Comparison of ENCODE assay signal across 9 cellular contexts in genomic region chr11:18046116-18046777, GRCh38. TPM values are rescaled to one million over a fixed set of nuclear protein-coding genes. Genes with fewer than 3 reads are reported as not detected.
DNase-seq lines count a peak whose midpoint lies in the region; TF ChIP-seq lines count a peak whose summit lies in the region.
"Had no signal": no experiment of that assay in that cellular context is flagged by ENCODE, and none has a peak within 500 bp of the region (broad histone marks: within the 10 kb centered on the region; RNA-seq: fewer than 3 reads in every experiment).

Gene TPH1, minus strand, starts transcription at chr11:18046269. Its CDS starts 5,507 bp downstream, at chr11:18040762.

- intact Hi-C loops in mammary epithelial cell (cut with micrococcal nuclease) = no loop called here

- no peak within 1 kb of the TSS for H3K9ac ChIP-seq in mammary epithelial cell (ENCODE audit: insufficient read depth, low read length)

- peaks cover 70% of the 10 kb centered on the region for H3K27me3 Mint-ChIP-seq in type B pancreatic cell

- H3K27ac ChIP-seq in mammary epithelial cell (ENCODE audit: insufficient read depth, low read depth, low read length) = no peak within 1 kb of the TSS

- H3K36me3 ChIP-seq in mammary epithelial cell (ENCODE audit: insufficient read depth, low read length) = no peaks in the 10 kb centered on the region

- H3K4me1 Mint-ChIP-seq in type B pancreatic cell (ENCODE audit: unreplicated experiment) = no peaks in the 10 kb centered on the region

- peak; percentile 81 for DNase-seq in NCI-H82 (lab: John Stamatoyannopoulos, UW)
- DNase-seq in NCI-H82 treated with DMSO at 0.1 percent for 48 hours (lab: John Stamatoyannopoulos, UW; ENCODE audit: unreplicated experiment) = no peak
- peak; percentile 76 for DNase-seq in mammary epithelial cell
- peak; percentile 2 for DNase-seq in kidney glomerular epithelial cell (lab: John Stamatoyannopoulos, UW)
- DNase-seq in type B pancreatic cell (ENCODE audit: extremely low spot score, unreplicated experiment) = peak; percentile 69
- DNase-seq in NCI-H1092 treated with DMSO at 0.1 percent for 48 hours (lab: John Stamatoyannopoulos, UW) = no peak
- no peak for DNase-seq in GM19238 (ENCODE audit: insufficient read length, low spot score)
- no peak for DNase-seq in CD1c-positive myeloid dendritic cell (ENCODE audit: extremely low spot score)
- DNase-seq: NCI-H1436 treated with DMSO at 0.1 percent for 48 hours had no signal

- H3K27me3 ChIP-seq in mammary epithelial cell (ENCODE audit: insufficient read depth, low read length) = peaks cover 2% of the 10 kb centered on the region

- WGBS in mammary epithelial cell (ENCODE audit: low coverage, missing lambda C conversion rate) = 5% methylated on average over 26 of the region's 36 CpGs

- no peaks in the 10 kb centered on the region for H3K36me3 Mint-ChIP-seq in type B pancreatic cell

- no peaks in the 10 kb centered on the region for H3K79me2 ChIP-seq in mammary epithelial cell (ENCODE audit: insufficient read depth, low read length)

- peaks cover 9% of the 10 kb centered on the region for H3K4me1 ChIP-seq in mammary epithelial cell (ENCODE audit: insufficient read depth, low read length)

- H3K4me3 ChIP-seq in mammary epithelial cell (replicated peaks in 1 of 3; ENCODE audit: insufficient read depth in 1 of 3, low read depth in 2 of 3, low read length in 3 of 3) = peak within 1 kb of the TSS in 2 of 3 experiments; percentile 14 to 32

- H3K9me3 ChIP-seq in mammary epithelial cell (replicated peaks; ENCODE audit: insufficient read depth, low read length) = no peaks in the 10 kb centered on the region

- dilution Hi-C loops in mammary epithelial cell (cut with HindIII; ENCODE audit: low sequenced_read_pairs) = loop anchor here (5.0 kb wide), 1 partner anchor 59 kb away; no protein-coding TSS in a partner anchor

- H2AFZ ChIP-seq in mammary epithelial cell (ENCODE audit: low read depth, low read length) = peak within 1 kb of the TSS; percentile 65

- in situ Hi-C loops in mammary epithelial cell (cut with MboI; ENCODE audit: low sequenced_read_pairs in 2 of 2) = no loop called here

- H3K4me2 ChIP-seq in mammary epithelial cell (ENCODE audit: insufficient read depth, low read depth, low read length) = peak within 1 kb of the TSS; percentile 78

- no peak within 1 kb of the TSS for H3K27ac Mint-ChIP-seq in type B pancreatic cell

- TF ChIP-seq CTCF in mammary epithelial cell (conservative IDR thresholded peaks at IDR 0.05 in 1 of 2, IDR thresholded peaks at IDR 0.05 in 1 of 2; ENCODE audit: extremely low read depth in 1 of 2, insufficient read depth in 1 of 2, low read depth in 1 of 2, low read length in 2 of 2) = no peak
- no peak for TF ChIP-seq CTCF in type B pancreatic cell (conservative IDR thresholded peaks at IDR 0.05)

- CTCF ChIA-PET in mammary epithelial cell (lab: Charles Lee; ENCODE audit: low non-redundant PET) = no interaction called here

- no peaks in the 10 kb centered on the region for H4K20me1 ChIP-seq in mammary epithelial cell (ENCODE audit: insufficient read depth, low read length)

- H3K4me3 Mint-ChIP-seq in type B pancreatic cell = peak within 1 kb of the TSS; percentile 46

- BruUV-seq in mammary epithelial cell (replicated peaks; lab: Mats Ljungman, UMichigan) = no TSS peak

- peaks cover 6% of the 10 kb centered on the region for H3K9me3 Mint-ChIP-seq in type B pancreatic cell

RNA-seq across cellular contexts. Expression of gene TPH1, which starts in this region (rescaled TPM):
- under 1 TPM; 0.17 to 0.24 TPM for total RNA-seq in mammary epithelial cell
- polyA plus RNA-seq in mammary epithelial cell = 0.26 TPM
- not detected for polyA minus RNA-seq in mammary epithelial cell
- total RNA-seq in type B pancreatic cell (ENCODE audit: low replicate concordance) = 20.5 and 45.5 TPM in 2 replicates

Comparison
In these comparisons a context has a peak if more than half of its experiments do, and no peak if none do; other contexts are left out.
1. RNA of gene TPH1 (total RNA-seq): 20.5 to 45.5 TPM in type B pancreatic cell; 0.17 to 0.24 TPM in mammary epithelial cell; every median in the first group is over 10 times any median in the second.
2. DNase-seq: peak in NCI-H82 (single experiment), kidney glomerular epithelial cell (single experiment) and type B pancreatic cell (single experiment); none in NCI-H82 treated with DMSO at 0.1 percent for 48 hours (single experiment), NCI-H1092 treated with DMSO at 0.1 percent for 48 hours (single experiment), GM19238 (single experiment) and CD1c-positive myeloid dendritic cell (single experiment).
3. Peak in DNase-seq, H3K4me3 ChIP-seq and H3K4me2 ChIP-seq in mammary epithelial cell; RNA of the gene not detected or under 1 TPM.